ENCODE assay signal across 20 cellular contexts in genomic region chr18:79717059-79717458, GRCh38. TPM values are rescaled to one million over a fixed set of nuclear protein-coding genes. Genes with fewer than 3 reads are reported as not detected.
DNase-seq lines count a peak whose midpoint lies in the region; ATAC-seq and TF ChIP-seq lines count a peak whose summit lies in the region.
"Had no signal": no experiment of that assay in that cellular context is flagged by ENCODE, and none has a peak within 500 bp of the region (broad histone marks: within the 10 kb centered on the region; RNA-seq: fewer than 3 reads in every experiment).

No MANE protein-coding gene starts in this region.

- no peaks in the 10 kb centered on the region for H3K9me3 ChIP-seq in RWPE2 (ENCODE audit: severe bottlenecking)

- no peak for TF ChIP-seq CTCF in RWPE2 (IDR thresholded peaks at IDR 0.05; ENCODE audit: poor library complexity, severe bottlenecking)

- no peaks in the 10 kb centered on the region for H3K9me3 Mint-ChIP-seq in natural killer cell treated with Interleukin-12 subunit alpha and Interleukin-12 subunit beta and Interleukin-15 and Interleukin-18, amount 100 ng/mL, for 72 hours
- peaks cover 6 to 13% of the 10 kb centered on the region in 2 donors for H3K9me3 Mint-ChIP-seq in stimulated activated naive CD8-positive, alpha-beta T cell treated with anti-CD3 and anti-CD28 coated beads, Interleukin-15, amount 100 ng/mL, for 72 hours
- H3K9me3 Mint-ChIP-seq: CD8-positive, alpha-beta memory T cell; GM23338 had no signal

- intact Hi-C loops in left colon (cut with DNase I, micrococcal nuclease), result no loop called here

- no peaks in the 10 kb centered on the region for H3K27me3 ChIP-seq in RWPE2 (ENCODE audit: insufficient read depth, poor library complexity, severe bottlenecking)

- peaks cover 5 to 8% of the 10 kb centered on the region in 2 donors for H3K4me1 Mint-ChIP-seq in natural killer cell treated with Interleukin-12 subunit alpha and Interleukin-12 subunit beta and Interleukin-15 and Interleukin-18, amount 100 ng/mL, for 72 hours (ENCODE audit: low read depth in 2 of 2)
- peaks cover 10% of the 10 kb centered on the region for H3K4me1 Mint-ChIP-seq in stimulated activated naive CD8-positive, alpha-beta T cell treated with anti-CD3 and anti-CD28 coated beads, Interleukin-15, amount 100 ng/mL, for 72 hours
- H3K4me1 Mint-ChIP-seq: B cell, GM23338 had no signal

- H3K4me1 ChIP-seq in RWPE2 (ENCODE audit: insufficient read depth, poor library complexity, severe bottlenecking), result no peaks in the 10 kb centered on the region

- H3K27me3 Mint-ChIP-seq in natural killer cell treated with Interleukin-12 subunit alpha and Interleukin-12 subunit beta and Interleukin-15 and Interleukin-18, amount 100 ng/mL, for 72 hours, result no peaks in the 10 kb centered on the region
- H3K27me3 Mint-ChIP-seq in stimulated activated naive CD8-positive, alpha-beta T cell treated with anti-CD3 and anti-CD28 coated beads, Interleukin-15, amount 100 ng/mL, for 72 hours, result no peaks in the 10 kb centered on the region
- H3K27me3 Mint-ChIP-seq: B cell; CD4-positive, CD25-positive, alpha-beta regulatory T cell had no signal

- H3K4me3 ChIP-seq in RWPE2 (ENCODE audit: severe bottlenecking), result no peak overlapping the region
- H3K4me3 ChIP-seq: GM23338 had no signal

- H3K36me3 Mint-ChIP-seq in natural killer cell treated with Interleukin-12 subunit alpha and Interleukin-12 subunit beta and Interleukin-15 and Interleukin-18, amount 100 ng/mL, for 72 hours, result peaks cover 15% of the 10 kb centered on the region

- H3K36me3 ChIP-seq in RWPE2 (ENCODE audit: low read depth), result peaks cover 17% of the 10 kb centered on the region

- no peak for DNase-seq in RWPE2 (ENCODE audit: low spot score)
- no peak for DNase-seq in left colon
- DNase-seq in natural killer cell treated with Interleukin-12 subunit alpha and Interleukin-12 subunit beta and Interleukin-15 and Interleukin-18, amount 100 ng/mL, for 72 hours (ENCODE audit: low spot score), result no peak
- DNase-seq in stimulated activated naive CD8-positive, alpha-beta T cell treated with anti-CD3 and anti-CD28 coated beads, Interleukin-15, amount 100 ng/mL, for 72 hours, result no peak
- DNase-seq in HuH-7 (ENCODE audit: low spot score), result no peak
- DNase-seq in NCI-H2029 treated with DMSO at 0.1 percent for 48 hours (lab: John Stamatoyannopoulos, UW), result no peak
- DNase-seq: C1 segment of cervical spinal cord; CD4-positive, CD25-positive, alpha-beta regulatory T cell; COR-L47; DMS 273 treated with DMSO at 0.1 percent for 48 hours; DMS53; DND-41; EL; HCEC 1CT; IMR-90 had no signal

- H3K27ac ChIP-seq in RWPE2 (ENCODE audit: poor library complexity, severe bottlenecking), result no peak overlapping the region
- H3K27ac ChIP-seq: HL-60 had no signal

- no peak overlapping the region for H3K27ac Mint-ChIP-seq in natural killer cell treated with Interleukin-12 subunit alpha and Interleukin-12 subunit beta and Interleukin-15 and Interleukin-18, amount 100 ng/mL, for 72 hours
- no peak overlapping the region for H3K27ac Mint-ChIP-seq in stimulated activated naive CD8-positive, alpha-beta T cell treated with anti-CD3 and anti-CD28 coated beads, Interleukin-15, amount 100 ng/mL, for 72 hours
- H3K27ac Mint-ChIP-seq: B cell, GM23338 had no signal

- 0 out of 3 replicates have a peak, but pooled peaks have one; percentile 12 for ATAC-seq in RWPE2 (ENCODE audit: low read depth)
- ATAC-seq in left colon, result peak; percentile 5
- peak; percentile 9 to 11 for ATAC-seq in natural killer cell treated with Interleukin-12 subunit alpha and Interleukin-12 subunit beta and Interleukin-15 and Interleukin-18, amount 100 ng/mL, for 72 hours
- peak; percentile 53 for ATAC-seq in stimulated activated naive CD8-positive, alpha-beta T cell treated with anti-CD3 and anti-CD28 coated beads, Interleukin-15, amount 100 ng/mL, for 72 hours
- ATAC-seq in HG03159 (IDR thresholded peaks at IDR 0.05; ENCODE audit: unreplicated experiment), result no peak
- ATAC-seq: GM23338 had no signal

- no peak overlapping the region for H3K4me3 Mint-ChIP-seq in natural killer cell treated with Interleukin-12 subunit alpha and Interleukin-12 subunit beta and Interleukin-15 and Interleukin-18, amount 100 ng/mL, for 72 hours
- no peak overlapping the region for H3K4me3 Mint-ChIP-seq in stimulated activated naive CD8-positive, alpha-beta T cell treated with anti-CD3 and anti-CD28 coated beads, Interleukin-15, amount 100 ng/mL, for 72 hours
- H3K4me3 Mint-ChIP-seq: B cell; CD4-positive, CD25-positive, alpha-beta regulatory T cell; GM23338 had no signal

RNA-seq across cellular contexts. Expression of gene CTDP1, which starts 37.5 kb away (rescaled TPM):
- total RNA-seq in left colon, result 10 to 100 TPM; 31.4 to 36.3 TPM
- total RNA-seq in natural killer cell treated with Interleukin-12 subunit alpha and Interleukin-12 subunit beta and Interleukin-15 and Interleukin-18, amount 100 ng/mL, for 72 hours, result 10 to 100 TPM; 36.6 to 45.3 TPM
